ENCODE assay signal across 2 cellular contexts in genomic region chr1:34824817-34825454, GRCh38.
TF ChIP-seq lines count a peak whose summit lies in the region.

No MANE protein-coding gene starts in this region.

TF ChIP-seq in K562, 482 proteins besides CTCF, POLR2A, EP300 and RAD21:
- no peak for TF ChIP-seq MAFF (IDR thresholded peaks at IDR 0.05; ENCODE audit: low read length)
- TF ChIP-seq SFPQ (IDR thresholded peaks at IDR 0.05; ENCODE audit: low read depth, low read length) = no peak
- no peak for TF ChIP-seq THRA (IDR thresholded peaks at IDR 0.05)
- TF ChIP-seq ZFP36 (IDR thresholded peaks at IDR 0.05; ENCODE audit: low read depth, low read length, partially characterized antibody) = peak; percentile 91
- TF ChIP-seq ADNP (tag; IDR thresholded peaks at IDR 0.05) = peak; percentile 39; the same call in 1 of the 2 replicates
- TF ChIP-seq MAZ (CRISPR knock-in tag; conservative IDR thresholded peaks at IDR 0.05 in 1 of 2, IDR thresholded peaks at IDR 0.05 in 1 of 2) = no peak
- no peak for TF ChIP-seq GATAD2B (IDR thresholded peaks at IDR 0.05; ENCODE audit: borderline replicate concordance)
- TF ChIP-seq RCOR1 (IDR thresholded peaks at IDR 0.05; ENCODE audit: borderline replicate concordance in 1 of 2, low read depth in 2 of 2, low read length in 2 of 2) = peak in 1 of 2 experiments; percentile 58; a peak in 2 of 4 replicates
- peak; percentile 94 for TF ChIP-seq BRD9 (IDR thresholded peaks at IDR 0.05; ENCODE audit: low read depth, partially characterized antibody)
- TF ChIP-seq KDM1A (IDR thresholded peaks at IDR 0.05) = peak; percentile 54 to 57; a peak in 3 of 4 replicates
- peak; percentile 98 for TF ChIP-seq RBM25 (IDR thresholded peaks at IDR 0.05; ENCODE audit: low read depth, low read length, severe bottlenecking)
- no peak for TF ChIP-seq KLF10 (CRISPR knock-in tag; IDR thresholded peaks at IDR 0.05)
- no peak for TF ChIP-seq PCBP1 (IDR thresholded peaks at IDR 0.05; ENCODE audit: low read depth, low read length, poor library complexity, severe bottlenecking)
- peak; percentile 46; the same call in 1 of the 2 replicates for TF ChIP-seq HDAC2 (IDR thresholded peaks at IDR 0.05)
- TF ChIP-seq FOXA3 (CRISPR knock-in tag; conservative IDR thresholded peaks at IDR 0.05 in 1 of 2, IDR thresholded peaks at IDR 0.05 in 1 of 2) = no peak
- TF ChIP-seq BCOR (IDR thresholded peaks at IDR 0.05) = peak; percentile 89
- TF ChIP-seq HCFC1 (IDR thresholded peaks at IDR 0.05; ENCODE audit: low read depth, low read length) = no peak

TF ChIP-seq in endothelial cell of umbilical vein, 7 proteins besides CTCF, POLR2A, EP300 and RAD21:
- TF ChIP-seq MYC (IDR thresholded peaks at IDR 0.05; ENCODE audit: low read depth, low read length) (no peak), POLR2AphosphoS5 (IDR thresholded peaks at IDR 0.05; ENCODE audit: insufficient read depth, low read depth, low read length) (no peak), EZH2 (IDR thresholded peaks at IDR 0.05; ENCODE audit: borderline replicate concordance, low read depth, low read length, severe bottlenecking) (peak; percentile 17), FOS (IDR thresholded peaks at IDR 0.05; ENCODE audit: borderline replicate concordance, insufficient read depth, low read length) (no peak)
